8 cellular contexts compared by ENCODE assay signal in the genomic region with DNA sequence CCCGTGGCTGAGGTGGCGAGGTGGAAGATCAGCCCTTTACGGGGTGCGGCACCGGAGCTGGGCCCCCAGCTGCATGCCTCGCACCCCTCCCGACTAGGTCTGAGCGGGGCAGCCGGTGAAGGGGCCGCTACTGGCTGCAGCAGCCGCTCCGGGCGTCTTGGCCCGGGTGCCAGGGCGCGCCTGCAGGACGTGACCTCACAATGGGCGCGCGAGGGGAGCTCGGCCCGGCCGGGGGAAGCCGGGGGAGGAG. TPM values are rescaled to one million over a fixed set of nuclear protein-coding genes. Genes with fewer than 3 reads are reported as not detected.
DNase-seq lines count a peak whose midpoint lies in the region; ATAC-seq, FAIRE-seq and TF ChIP-seq lines count a peak whose summit lies in the region.

No MANE protein-coding gene starts in this region.

- CTCF ChIA-PET in activated CD4-positive, alpha-beta memory T cell treated with anti-CD3 and anti-CD28 coated beads for 36 hours (lab: Charles Lee), result interaction anchor here (0.6 to 2.6 kb wide), 7 partner anchors 15 to 981 kb away, joined by 3 to 8 read pairs (median 3); no protein-coding TSS in a partner anchor

- peaks cover 30% of the 10 kb centered on the region for H3K36me3 Mint-ChIP-seq in activated CD4-positive, alpha-beta memory T cell treated with anti-CD3 and anti-CD28 coated beads for 36 hours

- H3K27me3 Mint-ChIP-seq in activated CD4-positive, alpha-beta memory T cell treated with anti-CD3 and anti-CD28 coated beads for 36 hours, result no peaks in the 10 kb centered on the region

- DNase-seq in GM06990 (ENCODE audit: extremely low read depth, insufficient read length), result no peak
- no peak for DNase-seq in activated CD4-positive, alpha-beta memory T cell treated with anti-CD3 and anti-CD28 coated beads for 36 hours
- peak; percentile 71 for DNase-seq in left ventricle myocardium superior
- no peak for DNase-seq in spleen
- no peak for DNase-seq in activated effector memory CD4-positive, alpha-beta T cell treated with anti-CD3 and anti-CD28 coated beads, Interleukin-2, amount 50 U/mL, for 16 hours
- no peak for DNase-seq in HTR-8/SVneo (ENCODE audit: insufficient read length, low spot score)

- ATAC-seq in HG02852 (IDR thresholded peaks at IDR 0.05; ENCODE audit: unreplicated experiment) (peak; percentile 29), left ventricle myocardium superior (no peak), HG03342 (IDR thresholded peaks at IDR 0.05; ENCODE audit: unreplicated experiment) (no peak)

- peaks cover 39 to 92% (median 82%) of the 10 kb centered on the region in 6 donors for H3K4me1 ChIP-seq in spleen

- TF ChIP-seq POLR2A in spleen (IDR thresholded peaks at IDR 0.05), result no peak

- no peak for FAIRE-seq in HTR-8/SVneo (lab: Jason Lieb, UNC)

- POLR2A ChIA-PET in activated CD4-positive, alpha-beta memory T cell treated with anti-CD3 and anti-CD28 coated beads for 36 hours (lab: Charles Lee), result interaction anchor here (0.6 to 1.4 kb wide), 10 partner anchors 12 to 867 kb away, joined by 3 to 4 read pairs (median 3); a partner anchor contains a TSS

- H3K27me3 ChIP-seq in GM06990 (replicated peaks; ENCODE audit: control insufficient read depth, insufficient read depth, low read length) (no peaks in the 10 kb centered on the region), spleen (replicated peaks in 1 of 7) (no peaks in the 10 kb centered on the region)

- peak overlapping the region; percentile 95 to 99 (median 98) for H3K27ac ChIP-seq in spleen

- H3K4me3 ChIP-seq in GM06990 (replicated peaks; ENCODE audit: low read depth, low read length) (peak overlapping the region; percentile 99), spleen (peak overlapping the region; percentile 69 to 100 (median 97))

- intact Hi-C loops in activated CD4-positive, alpha-beta memory T cell treated with anti-CD3 and anti-CD28 coated beads for 36 hours (cut with micrococcal nuclease), result loop anchor here (1.0 to 2.0 kb wide), 4 partner anchors 33 to 153 kb away; a partner anchor contains a TSS
- intact Hi-C loops in left ventricle myocardium superior (cut with micrococcal nuclease), result no loop called here
- intact Hi-C loops in spleen (cut with DNase I; ENCODE audit: low total_unique reads), result no loop called here

- H3K9me3 ChIP-seq in spleen, result no peaks in the 10 kb centered on the region

- H3K4me3 Mint-ChIP-seq in activated CD4-positive, alpha-beta memory T cell treated with anti-CD3 and anti-CD28 coated beads for 36 hours, result peak overlapping the region; percentile 81

- peaks cover 66% of the 10 kb centered on the region for H3K4me1 Mint-ChIP-seq in activated CD4-positive, alpha-beta memory T cell treated with anti-CD3 and anti-CD28 coated beads for 36 hours (ENCODE audit: low read depth)

- H3K9me3 Mint-ChIP-seq in activated CD4-positive, alpha-beta memory T cell treated with anti-CD3 and anti-CD28 coated beads for 36 hours, result no peaks in the 10 kb centered on the region

- H3K27ac Mint-ChIP-seq in activated CD4-positive, alpha-beta memory T cell treated with anti-CD3 and anti-CD28 coated beads for 36 hours, result peak overlapping the region; percentile 90

- H3K36me3 ChIP-seq in GM06990 (ENCODE audit: control insufficient read depth, insufficient read depth, low read length) (peaks cover 10% of the 10 kb centered on the region), spleen (peaks cover 0 to 48% (median 17%) of the 10 kb centered on the region in 6 donors)

- 0 to 1% (median 0%) methylated on average over 12 to 24 of the region's 24 CpGs for WGBS in spleen, 5 donors

- TF ChIP-seq CTCF in GM06990 (IDR thresholded peaks at IDR 0.05; ENCODE audit: insufficient read depth, low read length, poor library complexity, severe bottlenecking) (no peak), spleen (IDR thresholded peaks at IDR 0.05 in 8 of 11, conservative IDR thresholded peaks at IDR 0.05 in 3 of 11) (no peak)

RNA-seq across cellular contexts. Expression of a gene that starts 0.4 kb away (rescaled TPM):
- total RNA-seq in activated CD4-positive, alpha-beta memory T cell treated with anti-CD3 and anti-CD28 coated beads for 36 hours, result 10 to 100 TPM; 23.2 to 23.8 TPM
- total RNA-seq in left ventricle myocardium superior (16.4 TPM), spleen (10 to 100 TPM; 29.2 to 42.5 (median 32.5) TPM)
- 10 to 100 TPM in 1 of 3 donors, 1 to 10 TPM in 2; 9.3 to 16.0 (median 9.9) TPM for polyA plus RNA-seq in spleen

RNA-seq across cellular contexts. Expression of a gene that starts 0.7 kb away (rescaled TPM):
- 10 to 100 TPM; 46.2 to 48.9 TPM for total RNA-seq in activated CD4-positive, alpha-beta memory T cell treated with anti-CD3 and anti-CD28 coated beads for 36 hours
- total RNA-seq in left ventricle myocardium superior (56.2 TPM), spleen (10 to 100 TPM; 15.2 to 26.0 (median 20.4) TPM)
- 10 to 100 TPM; 34.1 to 39.5 (median 38.9) TPM for polyA plus RNA-seq in spleen

RNA-seq across cellular contexts. Expression of a gene that starts 33.1 kb away (rescaled TPM):
- 1 to 10 TPM; 7.4 to 7.6 TPM for total RNA-seq in activated CD4-positive, alpha-beta memory T cell treated with anti-CD3 and anti-CD28 coated beads for 36 hours
- total RNA-seq in left ventricle myocardium superior (5.5 TPM), spleen (10 to 100 TPM in 1 of 7 donors, 1 to 10 TPM in 6; 8.0 to 11.3 (median 9.5) TPM)
- polyA plus RNA-seq in spleen, result 10 to 100 TPM in 2 of 3 donors, 1 to 10 TPM in 1; 8.6 to 14.2 (median 11.1) TPM

RNA-seq across cellular contexts. Expression of a gene that starts 39.4 kb away (rescaled TPM):
- total RNA-seq in activated CD4-positive, alpha-beta memory T cell treated with anti-CD3 and anti-CD28 coated beads for 36 hours, result 1 to 10 TPM; 5.9 to 6.1 TPM
- total RNA-seq in left ventricle myocardium superior (533 TPM), spleen (10 to 100 TPM in 4 of 7 donors, 1 to 10 TPM in 3; 8.0 to 22.6 (median 10.8) TPM)
- 10 to 100 TPM; 14.3 to 28.4 (median 20.6) TPM for polyA plus RNA-seq in spleen
